19 cellular contexts compared by ENCODE assay signal in the genomic region with DNA sequence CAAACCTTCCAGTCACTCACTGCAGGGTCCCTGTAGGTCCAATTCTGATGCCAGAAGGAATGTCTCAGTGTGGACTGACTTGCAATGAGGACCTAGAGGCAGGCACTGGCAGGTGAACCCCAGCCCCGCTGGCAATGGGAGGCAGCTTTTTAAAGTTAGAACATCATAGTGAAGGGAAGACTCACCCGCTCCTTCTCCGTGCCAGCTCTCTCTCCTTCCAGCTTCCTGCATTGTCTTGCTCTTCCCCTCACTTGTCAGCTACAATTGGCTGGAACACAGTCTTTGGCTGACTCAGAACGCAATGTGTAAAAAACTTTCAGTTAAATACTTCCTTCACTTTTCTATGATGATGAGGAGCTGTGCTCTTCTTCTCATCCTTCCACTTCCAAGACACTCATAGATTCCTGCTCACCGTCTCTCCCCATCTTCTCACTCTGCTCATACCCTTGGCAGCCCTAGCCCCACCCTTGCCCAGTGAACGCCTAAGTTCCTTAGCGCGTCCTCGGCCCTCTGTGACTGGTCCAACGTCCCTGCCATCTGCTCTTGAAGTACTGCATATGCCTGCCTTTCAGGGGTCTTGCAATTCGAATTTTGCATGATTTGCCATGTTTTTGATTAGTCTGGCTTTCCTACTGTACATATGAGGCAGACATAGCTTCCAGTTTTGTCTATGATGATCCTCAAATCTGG.
A peak's percentile ranks its signal among the peaks of the same experiment; 100 is the strongest.
DNase-seq lines count a peak whose midpoint lies in the region; ATAC-seq, FAIRE-seq and TF ChIP-seq lines count a peak whose summit lies in the region.
"Had no signal": no experiment of that assay in that cellular context is flagged by ENCODE, and none has a peak within 500 bp of the region (broad histone marks: within the 10 kb centered on the region; RNA-seq: fewer than 3 reads in every experiment).

No MANE protein-coding gene starts in this region.

- H3K4me1 ChIP-seq in foreskin keratinocyte = no peaks in the 10 kb centered on the region
- H3K4me1 ChIP-seq: BLaER1, SJCRH30 had no signal

- H3K27ac ChIP-seq in foreskin keratinocyte = no peak overlapping the region
- H3K27ac ChIP-seq: BLaER1, HL-60, SJCRH30 had no signal

- peak; percentile 63 for ATAC-seq in foreskin keratinocyte
- no peak for ATAC-seq in GM18520 (IDR thresholded peaks at IDR 0.05; ENCODE audit: unreplicated experiment)
- ATAC-seq: Panc1 had no signal

- no peaks in the 10 kb centered on the region for H3K27me3 ChIP-seq in foreskin keratinocyte
- H3K27me3 ChIP-seq: BLaER1, SJCRH30 had no signal

- no peak for TF ChIP-seq CTCF in foreskin keratinocyte (conservative IDR thresholded peaks at IDR 0.05)

- FAIRE-seq in urothelium cell line (lab: Jason Lieb, UNC) = peak; percentile 59

- DNase-seq in SKM-1 treated with dmso at 0.1 percent for 144 hours (lab: John Stamatoyannopoulos, UW; ENCODE audit: unreplicated experiment) (peak; percentile 5), SKM-1 (lab: John Stamatoyannopoulos, UW; ENCODE audit: unreplicated experiment) (no peak), astrocyte of the hippocampus (ENCODE audit: low read depth, low spot score) (peak; percentile 15), foreskin keratinocyte (peak in 1 of 2 donors; percentile 18), urothelium cell line (ENCODE audit: low spot score) (no peak), pons (ENCODE audit: low spot score) (no peak), NOMO-1 (lab: John Stamatoyannopoulos, UW; ENCODE audit: unreplicated experiment in 2 of 2) (no peak)
- DNase-seq: 8988T; CD4-positive, alpha-beta memory T cell; HCEC 1CT; NCI-H1048; NCI-H1436; NCI-H2029; NCI-H526; SJCRH30 had no signal

Comparison
In these comparisons a context has a peak if more than half of its experiments do, and no peak if none do; other contexts are left out.
1. DNase-seq: peak in SKM-1 treated with dmso at 0.1 percent for 144 hours (single experiment) and astrocyte of the hippocampus (single experiment); none in SKM-1 (single experiment), urothelium cell line (single experiment), pons (single experiment) and NOMO-1 (0 of 2).